Comparison of ENCODE assay signal across 9 cellular contexts in the genomic region with DNA sequence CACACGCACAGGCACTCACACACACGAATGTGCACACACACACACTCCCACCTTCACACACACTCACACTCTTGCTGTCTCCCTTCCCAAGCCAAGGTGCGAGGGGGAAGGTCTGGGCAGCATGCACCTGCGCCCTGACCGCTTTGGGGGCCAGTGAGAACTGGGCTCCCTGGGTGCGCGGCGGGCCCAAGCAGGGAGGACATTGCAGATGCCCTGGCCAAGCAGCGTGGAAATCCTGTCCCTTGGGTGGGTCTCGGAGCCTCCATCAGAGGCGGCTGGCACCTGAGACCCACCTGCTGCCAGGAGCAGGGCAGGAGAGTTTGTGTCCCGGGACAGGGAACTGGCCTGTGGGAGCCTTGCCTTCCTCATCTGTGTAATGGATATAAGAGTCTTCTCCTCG. TPM values are rescaled to one million over a fixed set of nuclear protein-coding genes. Genes with fewer than 3 reads are reported as not detected.
A peak's percentile ranks its signal among the peaks of the same experiment; 100 is the strongest.
DNase-seq lines count a peak whose midpoint lies in the region; ATAC-seq and TF ChIP-seq lines count a peak whose summit lies in the region.
"Had no signal": no experiment of that assay in that cellular context is flagged by ENCODE, and none has a peak within 500 bp of the region (broad histone marks: within the 10 kb centered on the region; RNA-seq: fewer than 3 reads in every experiment).

No MANE protein-coding gene starts in this region.

- ATAC-seq in GM18517 (IDR thresholded peaks at IDR 0.05; ENCODE audit: unreplicated experiment): no peak

- no peak for TF ChIP-seq CTCF in endothelial cell (IDR thresholded peaks at IDR 0.05; ENCODE audit: unreplicated experiment)
- TF ChIP-seq CTCF in osteoblast (IDR thresholded peaks at IDR 0.05; ENCODE audit: extremely low read depth, low read depth, low read length): no peak

- H4K20me1 ChIP-seq in BLaER1 treated with 17β-estradiol and CSF1 and Interleukin-3, amounts not matched to agents 10 nM and 100 nM: peaks cover 68 to 87% (median 81%) of the 10 kb centered on the region in 11 experiments
- H4K20me1 ChIP-seq in osteoblast (ENCODE audit: insufficient read depth, low read length): peaks cover 74% of the 10 kb centered on the region

- no peaks in the 10 kb centered on the region for H3K27me3 ChIP-seq in BLaER1 treated with 17β-estradiol and CSF1 and Interleukin-3, amounts not matched to agents 10 nM and 100 nM
- no peaks in the 10 kb centered on the region for H3K27me3 ChIP-seq in osteoblast (ENCODE audit: insufficient read depth, low read length)

- H3K4me3 ChIP-seq in BLaER1 treated with 17β-estradiol and CSF1 and Interleukin-3, amounts not matched to agents 10 nM and 100 nM: peak overlapping the region in 9 of 10 experiments; percentile 29 to 98 (median 43); a peak in 15 of 20 replicates
- H3K4me3 ChIP-seq in osteoblast (ENCODE audit: insufficient read depth, low read length): peak overlapping the region; percentile 40

- DNase-seq in NAMALWA (ENCODE audit: low spot score): peak; percentile 4
- no peak for DNase-seq in endothelial cell (ENCODE audit: low spot score)
- DNase-seq in osteoblast (ENCODE audit: insufficient read length, low spot score, missing footprints): no peak
- no peak for DNase-seq in Kasumi-1 (lab: John Stamatoyannopoulos, UW)
- DNase-seq in DMS 273 treated with DMSO at 0.1 percent for 48 hours (lab: John Stamatoyannopoulos, UW): no peak
- no peak for DNase-seq in NCI-H82 treated with DMSO at 0.1 percent for 48 hours (lab: John Stamatoyannopoulos, UW; ENCODE audit: unreplicated experiment)
- DNase-seq: NCI-H82 had no signal

- H3K27ac Mint-ChIP-seq in endothelial cell (ENCODE audit: unreplicated experiment): peak overlapping the region; percentile 36

- peaks cover 0 to 17% (median 11%) of the 10 kb centered on the region in 11 experiments; a peak in 11 of 22 replicates for H3K9me3 ChIP-seq in BLaER1 treated with 17β-estradiol and CSF1 and Interleukin-3, amounts not matched to agents 10 nM and 100 nM (replicated peaks in 1 of 11)
- H3K9me3 ChIP-seq in osteoblast (ENCODE audit: low read depth, low read length): no peaks in the 10 kb centered on the region

- peaks cover 58 to 75% (median 72%) of the 10 kb centered on the region in 10 experiments for H3K4me1 ChIP-seq in BLaER1 treated with 17β-estradiol and CSF1 and Interleukin-3, amounts not matched to agents 10 nM and 100 nM
- H3K4me1 ChIP-seq in osteoblast (ENCODE audit: insufficient read depth, low read length): peaks cover 19% of the 10 kb centered on the region

- peak overlapping the region in 6 of 11 experiments; percentile 19 to 82 (median 48); a peak in 5 of 22 replicates for H3K27ac ChIP-seq in BLaER1 treated with 17β-estradiol and CSF1 and Interleukin-3, amounts not matched to agents 10 nM and 100 nM
- H3K27ac ChIP-seq in osteoblast (ENCODE audit: low read depth, low read length): peak overlapping the region; percentile 66

- H3K9me3 Mint-ChIP-seq in endothelial cell (ENCODE audit: unreplicated experiment): no peaks in the 10 kb centered on the region

- peaks cover 31% of the 10 kb centered on the region for H3K4me1 Mint-ChIP-seq in endothelial cell (ENCODE audit: unreplicated experiment)

- no peak overlapping the region for H2AFZ ChIP-seq in osteoblast (ENCODE audit: low read length)

- H3K9ac ChIP-seq in BLaER1 treated with 17β-estradiol and CSF1 and Interleukin-3, amounts not matched to agents 10 nM and 100 nM: peak overlapping the region; percentile 25 to 78 (median 66); a peak in 14 of 22 replicates

- H3K4me2 ChIP-seq in BLaER1 treated with 17β-estradiol and CSF1 and Interleukin-3, amounts not matched to agents 10 nM and 100 nM: peak overlapping the region; percentile 85 to 100 (median 96)
- H3K4me2 ChIP-seq in osteoblast (ENCODE audit: insufficient read depth, low read length): peak overlapping the region; percentile 72

- peaks cover 76% of the 10 kb centered on the region for H3K79me2 ChIP-seq in osteoblast (ENCODE audit: insufficient read depth, low read length)

- peaks cover 2 to 30% (median 21%) of the 10 kb centered on the region in 11 experiments; a peak in 16 of 22 replicates for H3K36me3 ChIP-seq in BLaER1 treated with 17β-estradiol and CSF1 and Interleukin-3, amounts not matched to agents 10 nM and 100 nM
- peaks cover 3% of the 10 kb centered on the region for H3K36me3 ChIP-seq in osteoblast (ENCODE audit: insufficient read depth, low read length)

- H3K4me3 Mint-ChIP-seq in endothelial cell (ENCODE audit: unreplicated experiment): peak overlapping the region; percentile 65

- peaks cover 9% of the 10 kb centered on the region for H3K36me3 Mint-ChIP-seq in endothelial cell (ENCODE audit: low read depth, unreplicated experiment)

- H3K27me3 Mint-ChIP-seq in endothelial cell (ENCODE audit: unreplicated experiment): peaks cover 15% of the 10 kb centered on the region

RNA-seq across cellular contexts. Expression of a gene that starts 3.3 kb away (rescaled TPM):
- total RNA-seq in endothelial cell (ENCODE audit: unreplicated experiment): 424 TPM
- total RNA-seq in osteoblast: 184 and 195 TPM in 2 replicates

RNA-seq across cellular contexts. Expression of a gene that starts 20.2 kb away (rescaled TPM):
- total RNA-seq in endothelial cell (ENCODE audit: unreplicated experiment) (48.4 TPM), osteoblast (42.4 and 46.7 TPM in 2 replicates)
